ENCODE assay signal across 23 cellular contexts in the genomic region with DNA sequence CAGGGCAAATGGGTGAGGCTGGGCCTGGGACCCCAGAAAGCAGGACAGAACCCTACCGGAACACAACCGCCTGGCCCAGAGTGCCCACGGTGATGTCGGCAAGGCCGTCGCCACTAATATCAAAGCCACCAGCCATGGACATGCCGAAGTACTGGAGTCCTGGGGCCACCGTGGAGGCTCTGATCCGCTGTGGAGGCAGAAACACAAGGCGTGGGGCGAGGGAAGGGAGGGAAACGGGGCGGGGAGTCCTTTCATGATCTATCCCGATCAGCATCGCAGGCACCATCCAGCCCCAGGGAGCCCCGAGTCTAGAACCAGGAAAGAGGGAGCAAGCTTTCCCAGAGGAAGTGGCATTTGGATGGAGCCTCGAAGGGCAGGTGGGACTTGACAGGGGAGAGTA. TPM values are rescaled to one million over a fixed set of nuclear protein-coding genes. Genes with fewer than 3 reads are reported as not detected.
DNase-seq lines count a peak whose midpoint lies in the region; ATAC-seq and TF ChIP-seq lines count a peak whose summit lies in the region.
"Had no signal": no experiment of that assay in that cellular context is flagged by ENCODE, and none has a peak within 500 bp of the region (broad histone marks: within the 10 kb centered on the region; RNA-seq: fewer than 3 reads in every experiment).

No MANE protein-coding gene starts in this region.

- peaks cover 0 to 5% (median 0%) of the 10 kb centered on the region in 4 donors for H3K4me1 ChIP-seq in Peyer's patch
- peaks cover 32% of the 10 kb centered on the region for H3K4me1 ChIP-seq in thymus (ENCODE audit: control insufficient read depth, insufficient read depth, low read length)
- H3K4me1 ChIP-seq: adrenal gland, body of pancreas, upper lobe of right lung had no signal

- no peak for TF ChIP-seq POLR2A in Peyer's patch (IDR thresholded peaks at IDR 0.05)

- intact Hi-C loops in activated naive CD4-positive, alpha-beta T cell treated with anti-CD3 and anti-CD28 coated beads for 36 hours (cut with micrococcal nuclease), result no loop called here

- H3K4me3 Mint-ChIP-seq in activated naive CD4-positive, alpha-beta T cell treated with anti-CD3 and anti-CD28 coated beads for 36 hours, result no peak overlapping the region
- H3K4me3 Mint-ChIP-seq: nephron progenitor cell had no signal

- H3K27ac Mint-ChIP-seq in activated naive CD4-positive, alpha-beta T cell treated with anti-CD3 and anti-CD28 coated beads, Interleukin-2, amount 50 U/mL, for 72 hours, result peak overlapping the region; percentile 47 to 78
- no peak overlapping the region for H3K27ac Mint-ChIP-seq in activated naive CD4-positive, alpha-beta T cell treated with anti-CD3 and anti-CD28 coated beads for 36 hours
- H3K27ac Mint-ChIP-seq: nephron progenitor cell had no signal

- WGBS in thymus, result 91% methylated on average over 17 of the region's 17 CpGs

- H3K36me3 Mint-ChIP-seq in activated naive CD4-positive, alpha-beta T cell treated with anti-CD3 and anti-CD28 coated beads, Interleukin-2, amount 50 U/mL, for 72 hours, result no peaks in the 10 kb centered on the region
- no peaks in the 10 kb centered on the region for H3K36me3 Mint-ChIP-seq in activated naive CD4-positive, alpha-beta T cell treated with anti-CD3 and anti-CD28 coated beads for 36 hours (ENCODE audit: low read depth)

- H3K36me3 ChIP-seq in Peyer's patch (no peaks in the 10 kb centered on the region), thymus (ENCODE audit: control insufficient read depth, insufficient read depth) (no peaks in the 10 kb centered on the region)
- H3K36me3 ChIP-seq: adrenal gland, spleen, upper lobe of right lung had no signal

- no peaks in the 10 kb centered on the region for H3K27me3 ChIP-seq in Peyer's patch
- H3K27me3 ChIP-seq in thymus (ENCODE audit: control insufficient read depth, insufficient read depth), result no peaks in the 10 kb centered on the region
- H3K27me3 ChIP-seq: adrenal gland, body of pancreas, upper lobe of right lung had no signal

- H3K27ac ChIP-seq in Peyer's patch (peak overlapping the region in 3 of 4 donors; percentile 6 to 49 (median 42)), thymus (ENCODE audit: low read depth) (peak overlapping the region; percentile 67)
- H3K27ac ChIP-seq: adrenal gland, body of pancreas, KMS-11, parathyroid adenoma, RWPE1, upper lobe of right lung had no signal

- no peaks in the 10 kb centered on the region for H3K9me3 Mint-ChIP-seq in activated naive CD4-positive, alpha-beta T cell treated with anti-CD3 and anti-CD28 coated beads, Interleukin-2, amount 50 U/mL, for 72 hours
- H3K9me3 Mint-ChIP-seq in activated naive CD4-positive, alpha-beta T cell treated with anti-CD3 and anti-CD28 coated beads for 36 hours, result no peaks in the 10 kb centered on the region
- H3K9me3 Mint-ChIP-seq: nephron progenitor cell had no signal

- H3K27me3 Mint-ChIP-seq in activated naive CD4-positive, alpha-beta T cell treated with anti-CD3 and anti-CD28 coated beads for 36 hours (ENCODE audit: low read depth), result no peaks in the 10 kb centered on the region

- H3K4me3 ChIP-seq in Peyer's patch, result no peak overlapping the region
- no peak overlapping the region for H3K4me3 ChIP-seq in thymus (ENCODE audit: low read length)
- H3K4me3 ChIP-seq: adrenal gland, body of pancreas, spleen, upper lobe of right lung had no signal

- H3K9me3 ChIP-seq in Peyer's patch, result no peaks in the 10 kb centered on the region
- H3K9me3 ChIP-seq in thymus (ENCODE audit: control insufficient read depth), result no peaks in the 10 kb centered on the region
- H3K9me3 ChIP-seq: adrenal gland, body of pancreas, spleen, upper lobe of right lung had no signal

- peaks cover 29% of the 10 kb centered on the region for H3K4me1 Mint-ChIP-seq in activated naive CD4-positive, alpha-beta T cell treated with anti-CD3 and anti-CD28 coated beads for 36 hours (ENCODE audit: low read depth)

- CTCF ChIA-PET in activated naive CD4-positive, alpha-beta T cell treated with anti-CD3 and anti-CD28 coated beads for 36 hours (lab: Charles Lee), result interaction anchor here (2.7 kb wide), 1 partner anchor 12 kb away, joined by 20 read pairs; no protein-coding TSS in a partner anchor

- TF ChIP-seq CTCF in Peyer's patch (IDR thresholded peaks at IDR 0.05), result no peak

- ATAC-seq in activated naive CD4-positive, alpha-beta T cell treated with anti-CD3 and anti-CD28 coated beads, Interleukin-2, amount 50 U/mL, for 72 hours, result no peak
- ATAC-seq: body of pancreas, right cardiac atrium, upper lobe of right lung had no signal

- DNase-seq in activated naive CD4-positive, alpha-beta T cell treated with anti-CD3 and anti-CD28 coated beads, Interleukin-2, amount 50 U/mL, for 72 hours (ENCODE audit: low spot score in 2 of 2), result no peak
- no peak for DNase-seq in activated naive CD4-positive, alpha-beta T cell treated with anti-CD3 and anti-CD28 coated beads for 36 hours
- DNase-seq in Peyer's patch, result no peak
- DNase-seq in islet precursor cell, result peak; percentile 54
- DNase-seq in NCI-H2196 treated with DMSO at 0.1 percent for 48 hours (lab: John Stamatoyannopoulos, UW; ENCODE audit: unreplicated experiment), result no peak
- DNase-seq in DMS114 treated with DMSO at 0.1 percent for 48 hours (lab: John Stamatoyannopoulos, UW; ENCODE audit: unreplicated experiment), result no peak
- no peak for DNase-seq in medulla oblongata (ENCODE audit: extremely low spot score)
- DNase-seq: ACHN, adrenal gland, body of pancreas, EL, kidney, midbrain, NCI-H1436 treated with DMSO at 0.1 percent for 48 hours, NCI-H82, nephron progenitor cell, spleen, upper lobe of right lung had no signal

RNA-seq across cellular contexts. Expression of gene HASPIN, which starts 26.6 kb away (rescaled TPM):
- total RNA-seq in activated naive CD4-positive, alpha-beta T cell treated with anti-CD3 and anti-CD28 coated beads, Interleukin-2, amount 50 U/mL, for 72 hours, result 10 to 100 TPM; 24.0 to 26.6 TPM
- total RNA-seq in activated naive CD4-positive, alpha-beta T cell treated with anti-CD3 and anti-CD28 coated beads for 36 hours, result 10 to 100 TPM; 20.5 to 21.8 TPM
- 1 to 10 TPM in 1 of 4 donors, not detected in 3; 1.2 TPM for total RNA-seq in Peyer's patch
- polyA plus RNA-seq in thymus, result 2.3 TPM
- total RNA-seq: body of pancreas had no signal

RNA-seq across cellular contexts. Expression of gene ITGAE, which starts 50.7 kb away (rescaled TPM):
- 10 to 100 TPM; 36.7 to 48.0 TPM for total RNA-seq in activated naive CD4-positive, alpha-beta T cell treated with anti-CD3 and anti-CD28 coated beads, Interleukin-2, amount 50 U/mL, for 72 hours
- total RNA-seq in activated naive CD4-positive, alpha-beta T cell treated with anti-CD3 and anti-CD28 coated beads for 36 hours, result 10 to 100 TPM; 31.7 to 32.4 TPM
- total RNA-seq in Peyer's patch, result 10 to 100 TPM; 14.9 to 41.8 (median 31.5) TPM
- 170 TPM for polyA plus RNA-seq in thymus

RNA-seq across cellular contexts. Expression of gene P2RX5, which starts 54.3 kb away (rescaled TPM):
- 100 to 1,000 TPM in 1 of 2 donors, 10 to 100 TPM in 1; 82.9 to 120 TPM for total RNA-seq in activated naive CD4-positive, alpha-beta T cell treated with anti-CD3 and anti-CD28 coated beads, Interleukin-2, amount 50 U/mL, for 72 hours
- 10 to 100 TPM; 45.2 to 47.4 TPM for total RNA-seq in activated naive CD4-positive, alpha-beta T cell treated with anti-CD3 and anti-CD28 coated beads for 36 hours
- total RNA-seq in Peyer's patch, result 100 to 1,000 TPM in 1 of 4 donors, 1 to 10 TPM in 3; 1.2 to 103 (median 5.7) TPM
- 108 TPM for polyA plus RNA-seq in thymus

Comparison
In these comparisons a context has a peak if more than half of its experiments do, and no peak if none do; other contexts are left out.
1. RNA of gene HASPIN, which starts 26.6 kb away (total RNA-seq): 24.0 to 26.6 TPM in activated naive CD4-positive, alpha-beta T cell treated with anti-CD3 and anti-CD28 coated beads, Interleukin-2, amount 50 U/mL, for 72 hours and 20.5 to 21.8 TPM in activated naive CD4-positive, alpha-beta T cell treated with anti-CD3 and anti-CD28 coated beads for 36 hours; 1.2 TPM in Peyer's patch; every median in the first group is over 4 times any median in the second.